ENCODE assay signal across 1 cellular context in genomic region chr3:42032693-42033349, GRCh38.
TF ChIP-seq lines count a peak whose summit lies in the region.

No MANE protein-coding gene starts in this region.

TF ChIP-seq in HepG2, 621 proteins besides CTCF, POLR2A, EP300 and RAD21 (continued from another document and continues in another):
- TF ChIP-seq FUBP1 (CRISPR knock-in tag; IDR thresholded peaks at IDR 0.05; ENCODE audit: borderline replicate concordance), result no peak
- peak; percentile 97 for TF ChIP-seq TEAD3 (CRISPR knock-in tag; optimal IDR thresholded peaks at IDR 0.05; ENCODE audit: borderline replicate concordance)
- TF ChIP-seq ZNF839 (CRISPR knock-in tag; IDR thresholded peaks at IDR 0.05; ENCODE audit: borderline replicate concordance), result no peak
- TF ChIP-seq CCAR2 (optimal IDR thresholded peaks at IDR 0.05; ENCODE audit: low read depth, low read length), result no peak
- peak; percentile 54; the same call in 1 of the 2 replicates for TF ChIP-seq HNF1A (IDR thresholded peaks at IDR 0.05; ENCODE audit: low read depth)
- TF ChIP-seq HNF1A (CRISPR knock-in tag; IDR thresholded peaks at IDR 0.05; ENCODE audit: borderline replicate concordance), result peak; percentile 37; the same call in 1 of the 2 replicates
- no peak for TF ChIP-seq ZNF354B (CRISPR knock-in tag; IDR thresholded peaks at IDR 0.05)
- TF ChIP-seq RFXANK (CRISPR knock-in tag; IDR thresholded peaks at IDR 0.05), result 0 out of 2 replicates have a peak, but pooled peaks have one; percentile 44
- 0 out of 2 replicates have a peak, but pooled peaks have one; percentile 61 for TF ChIP-seq ZNF564 (CRISPR knock-in tag; IDR thresholded peaks at IDR 0.05)
- peak; percentile 90 for TF ChIP-seq MLX (CRISPR knock-in tag; IDR thresholded peaks at IDR 0.05)
- peak; percentile 69 for TF ChIP-seq ARNT2 (CRISPR knock-in tag; IDR thresholded peaks at IDR 0.05; ENCODE audit: low read depth)
- peak; percentile 79 for TF ChIP-seq ATF3 (CRISPR knock-in tag; IDR thresholded peaks at IDR 0.05)
- TF ChIP-seq KMT2B (CRISPR knock-in tag; IDR thresholded peaks at IDR 0.05), result peak; percentile 77
- no peak for TF ChIP-seq ZNF678 (CRISPR knock-in tag; IDR thresholded peaks at IDR 0.05)
- peak in 1 of 2 experiments; percentile 80; a peak in 2 of 4 replicates for TF ChIP-seq KLF16 (CRISPR knock-in tag; IDR thresholded peaks at IDR 0.05)
- no peak for TF ChIP-seq U2AF2 (IDR thresholded peaks at IDR 0.05; ENCODE audit: low read depth, low read length)
- peak; percentile 97 for TF ChIP-seq BCL6 (CRISPR knock-in tag; IDR thresholded peaks at IDR 0.05)
- TF ChIP-seq TRIM22 (IDR thresholded peaks at IDR 0.05), result no peak
- TF ChIP-seq ZNF615 (CRISPR knock-in tag; IDR thresholded peaks at IDR 0.05; ENCODE audit: borderline replicate concordance), result 0 out of 2 replicates have a peak, but pooled peaks have one; percentile 32
- no peak for TF ChIP-seq ZBTB40 (IDR thresholded peaks at IDR 0.05)
- peak; percentile 52; the same call in 1 of the 2 replicates for TF ChIP-seq ZBTB40 (CRISPR knock-in tag; IDR thresholded peaks at IDR 0.05)
- peak; percentile 73; the same call in 1 of the 2 replicates for TF ChIP-seq KDM1A (CRISPR knock-in tag; IDR thresholded peaks at IDR 0.05)
- peak; percentile 95 for TF ChIP-seq MED1 (CRISPR knock-in tag; IDR thresholded peaks at IDR 0.05)
- TF ChIP-seq ZNF318 (CRISPR knock-in tag; IDR thresholded peaks at IDR 0.05), result no peak
- no peak for TF ChIP-seq NBN (conservative IDR thresholded peaks at IDR 0.05)
- no peak for TF ChIP-seq GTF2F1 (IDR thresholded peaks at IDR 0.05; ENCODE audit: low read length)
